Comparison of ENCODE assay signal across 8 cellular contexts in genomic region chr6:139370047-139370706, GRCh38. TPM values are rescaled to one million over a fixed set of nuclear protein-coding genes. Genes with fewer than 3 reads are reported as not detected.
DNase-seq lines count a peak whose midpoint lies in the region; ATAC-seq lines count a peak whose summit lies in the region.

No MANE protein-coding gene starts in this region.

- peaks cover 44% of the 10 kb centered on the region for H3K4me1 Mint-ChIP-seq in activated T-cell treated with anti-CD3 and anti-CD28 coated beads, Interleukin-2, amount 50 U/mL, for 72 hours (ENCODE audit: low read depth)

- peaks cover 6% of the 10 kb centered on the region for H3K4me1 ChIP-seq in endocrine pancreas (ENCODE audit: control insufficient read depth, insufficient read depth, low read length)

- ATAC-seq in activated T-cell treated with anti-CD3 and anti-CD28 coated beads, Interleukin-2, amount 50 U/mL, for 72 hours (replicated peaks in 1 of 2): no peak

- DNase-seq in activated T-cell treated with anti-CD3 and anti-CD28 coated beads, Interleukin-2, amount 50 U/mL, for 72 hours: no peak
- no peak for DNase-seq in activated T-cell treated with anti-CD3 and anti-CD28 coated beads, Interleukin-2, amount 50 U/mL, for 48 hours
- DNase-seq in RPMI8226: peak; percentile 80
- DNase-seq in occipital lobe (lab: John Stamatoyannopoulos, UW): peak; percentile 20
- DNase-seq in NCI-H1436 treated with DMSO at 0.1 percent for 48 hours (lab: John Stamatoyannopoulos, UW): no peak
- DNase-seq in stimulated activated CD8-positive, alpha-beta memory T cell treated with anti-CD3 and anti-CD28 coated beads, Interleukin-4, amount 100 ng/mL, for 48 hours: no peak
- DNase-seq in HPDE6-E6E7 (ENCODE audit: extremely low spot score): no peak

- peaks cover 9% of the 10 kb centered on the region for H3K36me3 ChIP-seq in endocrine pancreas (ENCODE audit: control insufficient read depth, insufficient read depth, low read length)

- peak overlapping the region; percentile 10 for H3K9ac ChIP-seq in endocrine pancreas (ENCODE audit: control insufficient read depth, insufficient read depth, low read length)

- no peaks in the 10 kb centered on the region for H3K27me3 ChIP-seq in endocrine pancreas (ENCODE audit: control insufficient read depth, insufficient read depth, low read length)

- no peaks in the 10 kb centered on the region for H3K9me3 Mint-ChIP-seq in activated T-cell treated with anti-CD3 and anti-CD28 coated beads, Interleukin-2, amount 50 U/mL, for 72 hours

- peak overlapping the region; percentile 93 for H3K27ac Mint-ChIP-seq in activated T-cell treated with anti-CD3 and anti-CD28 coated beads, Interleukin-2, amount 50 U/mL, for 72 hours

- H3K4me3 ChIP-seq in endocrine pancreas (ENCODE audit: control insufficient read depth, insufficient read depth, low read length): peak overlapping the region; percentile 99

- H3K27me3 Mint-ChIP-seq in activated T-cell treated with anti-CD3 and anti-CD28 coated beads, Interleukin-2, amount 50 U/mL, for 72 hours (ENCODE audit: low read depth): no peaks in the 10 kb centered on the region

- peaks cover 4 to 9% of the 10 kb centered on the region in 2 donors for H3K36me3 Mint-ChIP-seq in activated T-cell treated with anti-CD3 and anti-CD28 coated beads, Interleukin-2, amount 50 U/mL, for 72 hours (ENCODE audit: insufficient read depth in 2 of 2)

- no peaks in the 10 kb centered on the region for H3K9me3 ChIP-seq in endocrine pancreas (ENCODE audit: control insufficient read depth, low read length)

- peak overlapping the region; percentile 64 to 82 for H3K4me3 Mint-ChIP-seq in activated T-cell treated with anti-CD3 and anti-CD28 coated beads, Interleukin-2, amount 50 U/mL, for 72 hours

RNA-seq across cellular contexts. Expression of gene CITED2, which starts 4.3 kb away (rescaled TPM):
- 10 to 100 TPM; 26.0 to 73.0 TPM for total RNA-seq in activated T-cell treated with anti-CD3 and anti-CD28 coated beads, Interleukin-2, amount 50 U/mL, for 72 hours
- 33.1 TPM for total RNA-seq in occipital lobe

Comparison
In these comparisons a context has a peak if more than half of its experiments do, and no peak if none do; other contexts are left out.
1. DNase-seq: peak in RPMI8226 (single experiment) and occipital lobe (single experiment); none in activated T-cell treated with anti-CD3 and anti-CD28 coated beads, Interleukin-2, amount 50 U/mL, for 72 hours (0 of 2), activated T-cell treated with anti-CD3 and anti-CD28 coated beads, Interleukin-2, amount 50 U/mL, for 48 hours (0 of 2), NCI-H1436 treated with DMSO at 0.1 percent for 48 hours (single experiment), stimulated activated CD8-positive, alpha-beta memory T cell treated with anti-CD3 and anti-CD28 coated beads, Interleukin-4, amount 100 ng/mL, for 48 hours (single experiment) and HPDE6-E6E7 (single experiment).